ENCODE assay signal across 8 cellular contexts in the genomic region with DNA sequence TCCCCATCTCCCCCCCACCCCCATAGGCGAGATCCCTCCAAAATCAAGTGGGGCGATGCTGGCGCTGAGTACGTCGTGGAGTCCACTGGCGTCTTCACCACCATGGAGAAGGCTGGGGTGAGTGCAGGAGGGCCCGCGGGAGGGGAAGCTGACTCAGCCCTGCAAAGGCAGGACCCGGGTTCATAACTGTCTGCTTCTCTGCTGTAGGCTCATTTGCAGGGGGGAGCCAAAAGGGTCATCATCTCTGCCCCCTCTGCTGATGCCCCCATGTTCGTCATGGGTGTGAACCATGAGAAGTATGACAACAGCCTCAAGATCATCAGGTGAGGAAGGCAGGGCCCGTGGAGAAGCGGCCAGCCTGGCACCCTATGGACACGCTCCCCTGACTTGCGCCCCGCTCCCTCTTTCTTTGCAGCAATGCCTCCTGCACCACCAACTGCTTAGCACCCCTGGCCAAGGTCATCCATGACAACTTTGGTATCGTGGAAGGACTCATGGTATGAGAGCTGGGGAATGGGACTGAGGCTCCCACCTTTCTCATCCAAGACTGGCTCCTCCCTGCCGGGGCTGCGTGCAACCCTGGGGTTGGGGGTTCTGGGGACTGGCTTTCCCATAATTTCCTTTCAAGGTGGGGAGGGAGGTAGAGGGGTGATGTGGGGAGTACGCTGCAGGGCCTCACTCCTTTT. TPM values are rescaled to one million over a fixed set of nuclear protein-coding genes. Genes with fewer than 3 reads are reported as not detected.
DNase-seq lines count a peak whose midpoint lies in the region; ATAC-seq and TF ChIP-seq lines count a peak whose summit lies in the region.

No MANE protein-coding gene starts in this region.

- peaks cover 47 to 58% of the 10 kb centered on the region in 2 donors for H3K36me3 Mint-ChIP-seq in CD14-positive monocyte
- peaks cover 30% of the 10 kb centered on the region for H3K36me3 Mint-ChIP-seq in nephron (ENCODE audit: low read depth)

- H3K4me3 ChIP-seq in Loucy (ENCODE audit: low read length, poor library complexity, severe bottlenecking) (peak overlapping the region; percentile 86), breast epithelium (peak overlapping the region in 1 of 3 donors; percentile 82)

- no peaks in the 10 kb centered on the region for H3K9me2 ChIP-seq in Loucy (replicated peaks; ENCODE audit: low read depth, low read length)

- H4K20me1 ChIP-seq in Loucy (ENCODE audit: insufficient read depth, low read length, poor library complexity, severe bottlenecking), result peaks cover 50% of the 10 kb centered on the region

- H2AFZ ChIP-seq in Loucy (ENCODE audit: low read length), result no peak overlapping the region

- H3K4me1 ChIP-seq in Loucy (ENCODE audit: insufficient read depth, low read length, poor library complexity, severe bottlenecking) (peaks cover 30% of the 10 kb centered on the region), breast epithelium (peaks cover 6 to 30% of the 10 kb centered on the region in 2 donors)

- no peak overlapping the region for H3K4me3 Mint-ChIP-seq in CD14-positive monocyte
- H3K4me3 Mint-ChIP-seq in nephron, result peak overlapping the region; percentile 88 to 95 (median 89)

- H3K9ac ChIP-seq in Loucy (ENCODE audit: low read depth, low read length, poor library complexity, severe bottlenecking), result peak overlapping the region; percentile 100

- peak overlapping the region; percentile 94 to 98 for H3K27ac ChIP-seq in breast epithelium

- H3K27me3 ChIP-seq in Loucy (ENCODE audit: insufficient read depth, low read length, poor library complexity, severe bottlenecking) (peaks cover 10% of the 10 kb centered on the region), breast epithelium (no peaks in the 10 kb centered on the region)

- peaks cover 53% of the 10 kb centered on the region for H3K36me3 ChIP-seq in Loucy (ENCODE audit: insufficient read depth, low read length)
- no peaks in the 10 kb centered on the region for H3K36me3 ChIP-seq in breast epithelium

- H3K9me3 ChIP-seq in Loucy (ENCODE audit: insufficient read depth, low read depth, low read length) (no peaks in the 10 kb centered on the region), breast epithelium (no peaks in the 10 kb centered on the region)

- H3K27me3 Mint-ChIP-seq in CD14-positive monocyte (ENCODE audit: low read depth in 3 of 3) (peaks cover 0 to 5% (median 2%) of the 10 kb centered on the region in 3 donors), nephron (ENCODE audit: low read depth) (no peaks in the 10 kb centered on the region)

- no peak for ATAC-seq in HG03095 (IDR thresholded peaks at IDR 0.05; ENCODE audit: unreplicated experiment)

- H3K9me3 Mint-ChIP-seq in CD14-positive monocyte (no peaks in the 10 kb centered on the region), nephron (no peaks in the 10 kb centered on the region)

- H3F3A ChIP-seq in Loucy (ENCODE audit: low read depth), result peaks cover 21% of the 10 kb centered on the region; the same call in 1 of the 2 replicates

- DNase-seq in CD14-positive monocyte (ENCODE audit: low spot score), result no peak
- no peak for DNase-seq in breast epithelium (ENCODE audit: low spot score in 2 of 2)
- DNase-seq in NCI-H748 treated with DMSO at 0.1 percent for 48 hours (lab: John Stamatoyannopoulos, UW), result no peak
- no peak for DNase-seq in HCEC 1CT
- DNase-seq in NCI-H2029 treated with DMSO at 0.1 percent for 48 hours (lab: John Stamatoyannopoulos, UW), result no peak

- H3K4me2 ChIP-seq in Loucy (ENCODE audit: low read depth, low read length, poor library complexity, severe bottlenecking), result peak overlapping the region; percentile 99

- peaks cover 79% of the 10 kb centered on the region for H3K4me1 Mint-ChIP-seq in CD14-positive monocyte
- H3K4me1 Mint-ChIP-seq in nephron, result peaks cover 55% of the 10 kb centered on the region

- peaks cover 58% of the 10 kb centered on the region for H3K79me2 ChIP-seq in Loucy (ENCODE audit: insufficient read depth, low read length)

- intact Hi-C loops in CD14-positive monocyte (cut with micrococcal nuclease), result loop anchor here (5.0 to 10.0 kb wide), 3 partner anchors 200 to 418 kb away; partner anchors contain the start of gene PTPN6 (in 1 of the 2)
- intact Hi-C loops in breast epithelium (cut with DNase I; ENCODE audit: low total_unique reads), result loop anchor here (10.0 kb wide), 1 partner anchor 112 kb away; no protein-coding TSS in a partner anchor

- H3K27ac Mint-ChIP-seq in CD14-positive monocyte (peak overlapping the region; percentile 95 to 99 (median 98)), nephron (peak overlapping the region; percentile 18 to 42 (median 19))

- no peak for TF ChIP-seq POLR2A in breast epithelium (IDR thresholded peaks at IDR 0.05)

- no peak for TF ChIP-seq CTCF in CD14-positive monocyte (IDR thresholded peaks at IDR 0.05)
- TF ChIP-seq CTCF in Loucy (conservative IDR thresholded peaks at IDR 0.05; ENCODE audit: low read length), result no peak
- TF ChIP-seq CTCF in breast epithelium (IDR thresholded peaks at IDR 0.05), result no peak
- TF ChIP-seq CTCF in nephron (IDR thresholded peaks at IDR 0.05; ENCODE audit: unreplicated experiment in 3 of 3), result no peak

RNA-seq across cellular contexts. Expression of gene GAPDH, which starts 2.7 kb away (rescaled TPM):
- polyA plus RNA-seq in CD14-positive monocyte, result 1,000 to 10,000 TPM; 2,879 to 3,427 TPM
- total RNA-seq in breast epithelium, result 1,000 to 10,000 TPM; 1,134 to 1,818 (median 1,628) TPM

RNA-seq across cellular contexts. Expression of gene IFFO1, which starts 18.8 kb away (rescaled TPM):
- polyA plus RNA-seq in CD14-positive monocyte, result 10 to 100 TPM; 10.7 to 11.1 TPM
- 10 to 100 TPM in 2 of 3 donors, 1 to 10 TPM in 1; 7.2 to 22.4 (median 15.7) TPM for total RNA-seq in breast epithelium

RNA-seq across cellular contexts. Expression of gene NOP2, which starts 31.1 kb away (rescaled TPM):
- polyA plus RNA-seq in CD14-positive monocyte, result 1 to 10 TPM; 3.9 to 5.7 TPM
- 10 to 100 TPM; 30.6 to 37.6 (median 31.5) TPM for total RNA-seq in breast epithelium

RNA-seq across cellular contexts. Expression of gene NCAPD2, which starts 43.1 kb away (rescaled TPM):
- polyA plus RNA-seq in CD14-positive monocyte, result 1 to 10 TPM; 6.2 to 8.3 TPM
- 10 to 100 TPM; 21.6 to 66.7 (median 53.9) TPM for total RNA-seq in breast epithelium

RNA-seq across cellular contexts. Expression of gene MRPL51, which starts 44.0 kb away (rescaled TPM):
- 100 to 1,000 TPM; 189 to 238 TPM for polyA plus RNA-seq in CD14-positive monocyte
- 10 to 100 TPM; 58.5 to 72.1 (median 62.4) TPM for total RNA-seq in breast epithelium

Comparison
In these comparisons a context has a peak if more than half of its experiments do, and no peak if none do; other contexts are left out.
1. H3K4me3 Mint-ChIP-seq: peak in nephron (3 of 3); none in CD14-positive monocyte (0 of 2).